In genomic region chr16:27258241-27258734, GRCh38 we compare ENCODE assay signal across 14 cellular contexts. TPM values are rescaled to one million over a fixed set of nuclear protein-coding genes. Genes with fewer than 3 reads are reported as not detected.
DNase-seq lines count a peak whose midpoint lies in the region; ATAC-seq and TF ChIP-seq lines count a peak whose summit lies in the region.
"Had no signal": no experiment of that assay in that cellular context is flagged by ENCODE, and none has a peak within 500 bp of the region (broad histone marks: within the 10 kb centered on the region; RNA-seq: fewer than 3 reads in every experiment).

No MANE protein-coding gene starts in this region.

- H3K4me1 ChIP-seq in CD4-positive, CD25-positive, alpha-beta regulatory T cell (ENCODE audit: control insufficient read depth, insufficient read depth, low read length, poor library complexity, severe bottlenecking): peaks cover 15% of the 10 kb centered on the region
- H3K4me1 ChIP-seq in fibroblast of lung (ENCODE audit: control insufficient read depth, extremely low read depth, insufficient read depth, low read length) (peaks cover 14% of the 10 kb centered on the region), psoas muscle (no peaks in the 10 kb centered on the region)

- peaks cover 49% of the 10 kb centered on the region for H3K36me3 Mint-ChIP-seq in CD4-positive, CD25-positive, alpha-beta regulatory T cell
- H3K36me3 Mint-ChIP-seq in T-helper 17 cell (ENCODE audit: low read depth): peaks cover 20% of the 10 kb centered on the region

- peak overlapping the region in 1 of 4 donors; percentile 28 for H3K4me3 Mint-ChIP-seq in CD4-positive, CD25-positive, alpha-beta regulatory T cell
- H3K4me3 Mint-ChIP-seq in T-helper 17 cell: no peak overlapping the region
- H3K4me3 Mint-ChIP-seq: CD8-positive, alpha-beta memory T cell had no signal

- TF ChIP-seq CTCF in fibroblast of lung (conservative IDR thresholded peaks at IDR 0.05 in 1 of 2, IDR thresholded peaks at IDR 0.05 in 1 of 2; ENCODE audit: low read depth in 1 of 2, low read length in 2 of 2) (no peak), psoas muscle (IDR thresholded peaks at IDR 0.05) (no peak)

- no peaks in the 10 kb centered on the region for H3K9me3 Mint-ChIP-seq in CD4-positive, CD25-positive, alpha-beta regulatory T cell
- H3K9me3 Mint-ChIP-seq: CD8-positive, alpha-beta memory T cell had no signal

- H3K4me1 Mint-ChIP-seq in CD4-positive, CD25-positive, alpha-beta regulatory T cell: peaks cover 44 to 66% (median 48%) of the 10 kb centered on the region in 4 donors
- peaks cover 45% of the 10 kb centered on the region for H3K4me1 Mint-ChIP-seq in T-helper 17 cell

- no peaks in the 10 kb centered on the region for H3K79me2 ChIP-seq in fibroblast of lung (ENCODE audit: control insufficient read depth, insufficient read depth, low read length)

- WGBS in psoas muscle, 3 donors: 59 to 70% (median 66%) methylated on average over 3 of the region's 3 CpGs

- H3K36me3 ChIP-seq in CD4-positive, CD25-positive, alpha-beta regulatory T cell (ENCODE audit: control insufficient read depth, insufficient read depth, low read length): peaks cover 20% of the 10 kb centered on the region
- peaks cover 1% of the 10 kb centered on the region for H3K36me3 ChIP-seq in fibroblast of lung (ENCODE audit: control insufficient read depth, insufficient read depth, low read length)
- peaks cover 0 to 25% of the 10 kb centered on the region in 2 donors for H3K36me3 ChIP-seq in psoas muscle (ENCODE audit: insufficient read depth in 1 of 2, low read depth in 1 of 2)

- H3K27ac Mint-ChIP-seq in CD4-positive, CD25-positive, alpha-beta regulatory T cell: no peak overlapping the region
- peak overlapping the region; percentile 85 for H3K27ac Mint-ChIP-seq in T-helper 17 cell

- H3K4me3 ChIP-seq in CD4-positive, CD25-positive, alpha-beta regulatory T cell (ENCODE audit: low read depth, low read length): no peak overlapping the region
- H3K4me3 ChIP-seq in fibroblast of lung (replicated peaks in 1 of 4; ENCODE audit: control extremely low read depth in 1 of 4, insufficient read depth in 1 of 4, low read depth in 3 of 4, low read length in 4 of 4) (no peak overlapping the region), psoas muscle (no peak overlapping the region)
- H3K4me3 ChIP-seq: coronary artery had no signal

- intact Hi-C loops in psoas muscle (cut with DNase I): no loop called here

- no peak overlapping the region for H3K4me2 ChIP-seq in fibroblast of lung (ENCODE audit: extremely low read depth, insufficient read depth, low read length)

- H3K27me3 Mint-ChIP-seq in CD4-positive, CD25-positive, alpha-beta regulatory T cell: no peaks in the 10 kb centered on the region
- H3K27me3 Mint-ChIP-seq in T-helper 17 cell: no peaks in the 10 kb centered on the region
- H3K27me3 Mint-ChIP-seq: CD8-positive, alpha-beta memory T cell had no signal

- H3K9me3 ChIP-seq in CD4-positive, CD25-positive, alpha-beta regulatory T cell (ENCODE audit: control insufficient read depth in 2 of 2, low read length in 2 of 2): no peaks in the 10 kb centered on the region
- no peaks in the 10 kb centered on the region for H3K9me3 ChIP-seq in T-helper 17 cell (ENCODE audit: control insufficient read depth, low read length, poor library complexity, severe bottlenecking)
- H3K9me3 ChIP-seq in fibroblast of lung (ENCODE audit: control insufficient read depth, insufficient read depth, low read depth, low read length): no peaks in the 10 kb centered on the region
- H3K9me3 ChIP-seq in psoas muscle: no peaks in the 10 kb centered on the region

- peak overlapping the region; percentile 66 for H2AFZ ChIP-seq in fibroblast of lung (ENCODE audit: low read length)

- no peaks in the 10 kb centered on the region for H3K27me3 ChIP-seq in CD4-positive, CD25-positive, alpha-beta regulatory T cell (ENCODE audit: control insufficient read depth, insufficient read depth, low read length)
- H3K27me3 ChIP-seq in fibroblast of lung (ENCODE audit: control insufficient read depth, insufficient read depth, low read length): no peaks in the 10 kb centered on the region
- H3K27me3 ChIP-seq in psoas muscle (ENCODE audit: insufficient read depth in 3 of 3, low read length in 2 of 3): no peaks in the 10 kb centered on the region

- H3K27ac ChIP-seq in CD4-positive, CD25-positive, alpha-beta regulatory T cell (ENCODE audit: insufficient read depth, low read length, poor library complexity, severe bottlenecking): no peak overlapping the region
- H3K27ac ChIP-seq in fibroblast of lung (ENCODE audit: insufficient read depth, low read length): peak overlapping the region; percentile 30
- peak overlapping the region; percentile 4 for H3K27ac ChIP-seq in psoas muscle

- peak; percentile 26 to 30 for ATAC-seq in CD4-positive, CD25-positive, alpha-beta regulatory T cell (ENCODE audit: low read depth in 2 of 2)
- ATAC-seq in T-helper 17 cell (no peak), psoas muscle (no peak), GM18517 (IDR thresholded peaks at IDR 0.05; ENCODE audit: unreplicated experiment) (no peak)

- no peak overlapping the region for H3K9ac ChIP-seq in fibroblast of lung (ENCODE audit: insufficient read depth, low read length)

- no peaks in the 10 kb centered on the region for H4K20me1 ChIP-seq in fibroblast of lung (ENCODE audit: control insufficient read depth, extremely low read depth, insufficient read depth, low read length)

- peak in 1 of 3 donors; percentile 34 for DNase-seq in CD4-positive, CD25-positive, alpha-beta regulatory T cell
- DNase-seq in T-helper 17 cell (no peak), fibroblast of lung (ENCODE audit: low read depth in 2 of 2) (peak; percentile 44 to 68), psoas muscle (no peak), cortex of kidney (lab: John Stamatoyannopoulos, UW) (no peak), DMS153 treated with DMSO at 0.1 percent for 48 hours (lab: John Stamatoyannopoulos, UW; ENCODE audit: unreplicated experiment) (no peak)
- no peak for DNase-seq in stimulated activated CD4-positive, alpha-beta T cell treated with anti-CD3 and anti-CD28 coated beads, Interleukin-4, amount 100 ng/mL, for 1 hour
- DNase-seq: CD8-positive, alpha-beta memory T cell; Kasumi-1; NCI-H446 treated with DMSO at 0.1 percent for 48 hours; occipital lobe; T-helper 1 cell had no signal

RNA-seq across cellular contexts. Expression of gene NSMCE1, which starts 10.3 kb away (rescaled TPM):
- total RNA-seq in CD4-positive, CD25-positive, alpha-beta regulatory T cell: 40.0 TPM
- polyA plus RNA-seq in CD4-positive, CD25-positive, alpha-beta regulatory T cell: 100 to 1,000 TPM; 128 to 156 (median 138) TPM
- 10 to 100 TPM; 35.1 to 49.2 TPM for total RNA-seq in T-helper 17 cell
- total RNA-seq in fibroblast of lung: 124 and 142 TPM in 2 replicates
- 48.8 and 62.3 TPM in 2 replicates for polyA plus RNA-seq in fibroblast of lung
- polyA plus RNA-seq in fibroblast of lung (2012): 99.0 and 130 TPM in 2 replicates
- polyA minus RNA-seq in fibroblast of lung (ENCODE audit: low replicate concordance): 141 and 163 TPM in 2 replicates
- 10 to 100 TPM; 18.9 to 51.8 (median 28.8) TPM for total RNA-seq in psoas muscle
- polyA plus RNA-seq in psoas muscle: 10 to 100 TPM; 26.0 to 31.7 (median 28.4) TPM

RNA-seq across cellular contexts. Expression of gene KDM8, which starts 55.0 kb away (rescaled TPM):
- total RNA-seq in CD4-positive, CD25-positive, alpha-beta regulatory T cell: 14.7 TPM
- polyA plus RNA-seq in CD4-positive, CD25-positive, alpha-beta regulatory T cell: 1 to 10 TPM; 2.8 to 8.8 (median 4.3) TPM
- total RNA-seq in T-helper 17 cell: 10 to 100 TPM; 11.6 to 11.9 TPM
- total RNA-seq in fibroblast of lung: 1.8 and 3.6 TPM in 2 replicates
- polyA plus RNA-seq in fibroblast of lung: 2.0 and 2.9 TPM in 2 replicates
- polyA plus RNA-seq in fibroblast of lung (2012): 2.9 and 3.8 TPM in 2 replicates
- polyA minus RNA-seq in fibroblast of lung (ENCODE audit: low replicate concordance): 7.1 and 8.2 TPM in 2 replicates
- 1 to 10 TPM; 2.2 to 7.8 (median 4.6) TPM for total RNA-seq in psoas muscle
- 1 to 10 TPM; 2.4 to 3.5 (median 3.0) TPM for polyA plus RNA-seq in psoas muscle

RNA-seq across cellular contexts. Expression of gene IL4R, which starts 55.5 kb away (rescaled TPM):
- 160 TPM for total RNA-seq in CD4-positive, CD25-positive, alpha-beta regulatory T cell
- 10 to 100 TPM; 21.2 to 32.4 (median 25.8) TPM for polyA plus RNA-seq in CD4-positive, CD25-positive, alpha-beta regulatory T cell
- 100 to 1,000 TPM; 156 to 173 TPM for total RNA-seq in T-helper 17 cell
- total RNA-seq in fibroblast of lung: 21.1 and 23.6 TPM in 2 replicates
- polyA plus RNA-seq in fibroblast of lung: 17.1 and 25.5 TPM in 2 replicates
- 16.8 and 23.5 TPM in 2 replicates for polyA plus RNA-seq in fibroblast of lung (2012)
- polyA minus RNA-seq in fibroblast of lung (ENCODE audit: low replicate concordance): 57.5 and 131 TPM in 2 replicates
- 1 to 10 TPM; 5.8 to 9.6 (median 8.1) TPM for total RNA-seq in psoas muscle
- 1 to 10 TPM; 2.1 to 6.5 (median 4.5) TPM for polyA plus RNA-seq in psoas muscle

Comparison
In these comparisons a context has a peak if more than half of its experiments do, and no peak if none do; other contexts are left out.
1. ATAC-seq: peak in CD4-positive, CD25-positive, alpha-beta regulatory T cell (2 of 2); none in T-helper 17 cell (single experiment), psoas muscle (0 of 4) and GM18517 (single experiment).
2. DNase-seq: peak in fibroblast of lung (2 of 2); none in T-helper 17 cell (0 of 3), psoas muscle (0 of 2), stimulated activated CD4-positive, alpha-beta T cell treated with anti-CD3 and anti-CD28 coated beads, Interleukin-4, amount 100 ng/mL, for 1 hour (single experiment), cortex of kidney (single experiment) and DMS153 treated with DMSO at 0.1 percent for 48 hours (single experiment).